In the genomic region with DNA sequence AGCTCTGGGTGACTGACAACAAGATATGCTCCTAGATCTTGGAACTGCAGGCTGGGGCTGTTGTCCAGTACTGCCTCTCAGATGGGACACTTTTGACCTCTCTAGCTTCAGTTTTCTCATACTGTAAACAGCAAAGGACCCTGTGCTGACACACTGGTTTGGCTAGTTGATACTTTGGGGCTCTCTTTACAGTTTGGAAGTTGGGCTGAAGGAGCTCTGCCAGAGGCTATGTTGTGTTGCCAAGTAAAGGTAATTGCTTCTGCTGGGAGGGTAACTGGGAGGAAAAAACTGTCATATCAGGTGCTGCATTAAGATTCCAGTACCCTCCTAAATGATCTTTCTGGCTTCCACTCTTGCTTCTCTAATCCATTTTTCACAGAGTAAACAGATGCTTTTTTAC, we compare ENCODE assay signal across 23 cellular contexts.
"Had no signal": no experiment of that assay in that cellular context is flagged by ENCODE, and none has a peak within 500 bp of the region (broad histone marks: within the 10 kb centered on the region; RNA-seq: fewer than 3 reads in every experiment).

No MANE protein-coding gene starts in this region.

- H3K4me1 ChIP-seq: SJSA1 had no signal

- H3K27ac ChIP-seq: HL-60, RWPE1, SJSA1, SK-N-MC had no signal

- ATAC-seq: Panc1, T-cell had no signal

- DNase-seq: Karpas-422, KG1, MG63, NCI-H1092 treated with DMSO at 0.1 percent for 48 hours, NCI-H1436, NCI-H187, NCI-H2029, NCI-H2081 treated with DMSO at 0.1 percent for 48 hours, NCI-H2171, NCI-H226, NCI-H446, NCI-H510A, NCI-H524 treated with DMSO at 0.1 percent for 48 hours, NCI-H69, NCI-H774, SHP77, T-cell had no signal

- H3K27me3 ChIP-seq: MG63, SJSA1 had no signal

- H3K9me3 ChIP-seq: MG63, SJSA1 had no signal

- H3K4me3 ChIP-seq: MG63, SJSA1, SK-N-MC had no signal

- H3K36me3 ChIP-seq: MG63, SJSA1 had no signal

- FAIRE-seq: HTR-8/SVneo had no signal
